Comparison of ENCODE assay signal across 8 cellular contexts in genomic region chr3:196650740-196651311, GRCh38.
A peak's percentile ranks its signal among the peaks of the same experiment; 100 is the strongest.
DNase-seq lines count a peak whose midpoint lies in the region; ATAC-seq and TF ChIP-seq lines count a peak whose summit lies in the region.

No MANE protein-coding gene starts in this region.

- ATAC-seq in GM19395 (IDR thresholded peaks at IDR 0.05; ENCODE audit: unreplicated experiment) = no peak

- DNase-seq in AG09319 (ENCODE audit: extremely low read depth, low read depth) (peak; percentile 85), HPDE6-E6E7 (ENCODE audit: extremely low spot score) (peak; percentile 94), SW 1271 (lab: John Stamatoyannopoulos, UW) (peak; percentile 41 to 82), foreskin fibroblast (peak; percentile 98 to 99), smooth muscle cell of the brain vasculature (ENCODE audit: low read depth, low spot score) (peak; percentile 81), NCI-H526 treated with DMSO at 0.1 percent for 48 hours (lab: John Stamatoyannopoulos, UW) (no peak), NCI-H128 (lab: John Stamatoyannopoulos, UW; ENCODE audit: unreplicated experiment) (no peak)

- TF ChIP-seq CTCF in AG09319 (IDR thresholded peaks at IDR 0.05; ENCODE audit: low read depth, low read length) (no peak), foreskin fibroblast (IDR thresholded peaks at IDR 0.05; ENCODE audit: low read depth, low read length) (no peak)

- H3K4me3 ChIP-seq in foreskin fibroblast (ENCODE audit: low read depth in 1 of 2, low read length in 2 of 2) = no peak overlapping the region

Comparison
In these comparisons a context has a peak if more than half of its experiments do, and no peak if none do; other contexts are left out.
1. DNase-seq: peak in AG09319 (single experiment), HPDE6-E6E7 (single experiment), SW 1271 (2 of 2), foreskin fibroblast (2 of 2) and smooth muscle cell of the brain vasculature (single experiment); none in NCI-H526 treated with DMSO at 0.1 percent for 48 hours (single experiment) and NCI-H128 (single experiment).